ENCODE assay signal across 28 cellular contexts in the genomic region with DNA sequence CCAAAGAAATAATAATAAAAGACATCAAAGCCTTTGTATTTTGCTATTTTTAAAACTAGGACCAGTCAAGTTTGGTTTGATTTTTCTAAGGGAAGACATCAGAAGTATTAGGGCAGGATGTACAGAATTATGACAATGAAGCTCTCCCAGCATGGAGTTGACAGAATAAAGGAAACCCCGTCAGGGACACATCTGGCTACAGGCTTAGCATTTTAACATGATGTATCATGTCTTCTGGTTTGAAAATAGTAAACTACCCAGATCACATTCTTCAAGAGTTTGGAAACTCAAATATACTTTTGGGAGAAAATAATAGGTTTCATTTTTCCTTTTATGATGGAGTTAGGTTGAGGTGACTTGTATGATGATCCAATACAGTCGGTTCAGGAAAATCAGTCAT.
A peak's percentile ranks its signal among the peaks of the same experiment; 100 is the strongest.
DNase-seq lines count a peak whose midpoint lies in the region; ATAC-seq and TF ChIP-seq lines count a peak whose summit lies in the region.
"Had no signal": no experiment of that assay in that cellular context is flagged by ENCODE, and none has a peak within 500 bp of the region (broad histone marks: within the 10 kb centered on the region; RNA-seq: fewer than 3 reads in every experiment).

No MANE protein-coding gene starts in this region.

- in situ Hi-C loops in GM23248 (cut with MboI): no loop called here
- in situ Hi-C loops in astrocyte of the spinal cord (cut with HindIII; ENCODE audit: low sequenced_read_pairs): no loop called here

- no peaks in the 10 kb centered on the region for H4K20me1 ChIP-seq in GM23248 (ENCODE audit: insufficient read depth)

- no peaks in the 10 kb centered on the region for H3K9me3 ChIP-seq in GM23248 (ENCODE audit: low read depth)
- H3K9me3 ChIP-seq: body of pancreas, gastrocnemius medialis, neutrophil, testis had no signal

- no peaks in the 10 kb centered on the region for H3K79me2 ChIP-seq in GM23248 (ENCODE audit: insufficient read depth)
- H3K79me2 ChIP-seq: hepatocyte had no signal

- H3K4me2 ChIP-seq in GM23248 (ENCODE audit: unreplicated experiment): peak overlapping the region; percentile 60
- H3K4me2 ChIP-seq: hepatocyte had no signal

- H3K4me1 ChIP-seq in GM23248 (ENCODE audit: insufficient read depth): peaks cover 15% of the 10 kb centered on the region
- H3K4me1 ChIP-seq: body of pancreas, gastrocnemius medialis, testis had no signal

- no peaks in the 10 kb centered on the region for H3K36me3 ChIP-seq in GM23248 (ENCODE audit: low read depth)
- H3K36me3 ChIP-seq: gastrocnemius medialis, neutrophil had no signal

- DNase-seq in GM23248 (peak; percentile 55), astrocyte of the spinal cord (ENCODE audit: low read depth, low spot score) (peak; percentile 34), foreskin fibroblast (peak; percentile 14 to 17), NCI-H1105 (lab: John Stamatoyannopoulos, UW) (no peak), NCI-H146 treated with DMSO at 0.1 percent for 48 hours (lab: John Stamatoyannopoulos, UW; ENCODE audit: unreplicated experiment) (no peak), NCI-H446 (lab: John Stamatoyannopoulos, UW) (no peak)
- DNase-seq: activated CD4-positive, alpha-beta T cell treated with anti-CD3 and anti-CD28 coated beads for 36 hours; activated CD8-positive, alpha-beta T cell treated with anti-CD3 and anti-CD28 coated beads, Interleukin-2, amount 10 ng/mL, durations not matched to agents 7 days and 5 days; activated effector memory CD4-positive, alpha-beta T cell treated with anti-CD3 and anti-CD28 coated beads, Interleukin-2, amount 50 U/mL, for 16 hours; activated naive CD8-positive, alpha-beta T cell treated with anti-CD3 and anti-CD28 coated beads, Interleukin-2, amount 10 ng/mL, durations not matched to agents 7 days and 5 days; activated T-cell treated with anti-CD3 and anti-CD28 coated beads for 4 hours; AML-193; body of pancreas; CD4-positive, alpha-beta T cell; cerebellar nuclear complex; dorsolateral prefrontal cortex; gastrocnemius medialis; mesendoderm; NCI-H1417; NCI-H2081; RPMI8226; stimulated activated naive CD8-positive, alpha-beta T cell treated with anti-CD3 and anti-CD28 coated beads, Interleukin-15, Interleukin-2, amounts not matched to agents 100 U/mL and 50 U/mL, for 24 hours; T-helper 2 cell; testis had no signal

- peaks cover 8% of the 10 kb centered on the region for H3F3A ChIP-seq in GM23248 (ENCODE audit: insufficient read depth)

- H3K9ac ChIP-seq in GM23248: no peak overlapping the region

- H3K9me2 ChIP-seq in GM23248 (ENCODE audit: insufficient read depth): no peaks in the 10 kb centered on the region

- H2AFZ ChIP-seq in GM23248: peak overlapping the region; percentile 13; the same call in 1 of the 2 replicates
- H2AFZ ChIP-seq: hepatocyte had no signal

- no peak for ATAC-seq in GM18861 (IDR thresholded peaks at IDR 0.05; ENCODE audit: unreplicated experiment)
- ATAC-seq: activated CD4-positive, alpha-beta T cell treated with anti-CD3 and anti-CD28 coated beads for 36 hours; activated CD8-positive, alpha-beta T cell treated with anti-CD3 and anti-CD28 coated beads, Interleukin-2, amount 10 ng/mL, durations not matched to agents 7 days and 5 days; body of pancreas; gastrocnemius medialis; sciatic nerve; stimulated activated naive CD8-positive, alpha-beta T cell treated with anti-CD3 and anti-CD28 coated beads, Interleukin-15, Interleukin-2, amounts not matched to agents 100 U/mL and 50 U/mL, for 24 hours had no signal

- H3K4me3 ChIP-seq in GM23248 (peak overlapping the region; percentile 3; the same call in 1 of the 2 replicates), astrocyte of the spinal cord (ENCODE audit: low read depth, low read length) (no peak overlapping the region), foreskin fibroblast (ENCODE audit: low read depth in 1 of 2, low read length in 2 of 2) (no peak overlapping the region)
- H3K4me3 ChIP-seq: body of pancreas, dorsolateral prefrontal cortex, gastrocnemius medialis, hepatocyte, testis had no signal

- H3K27me3 ChIP-seq in GM23248 (replicated peaks; ENCODE audit: insufficient read depth): no peaks in the 10 kb centered on the region
- H3K27me3 ChIP-seq: body of pancreas, dorsolateral prefrontal cortex, gastrocnemius medialis, hepatocyte, neutrophil, testis had no signal

- 5 to 10% methylated on average over 2 of the region's 2 CpGs for WGBS in GM23248 (ENCODE audit: low coverage in 1 of 2, low lambda C conversion rate in 2 of 2, missing lambda C conversion rate in 2 of 2), 2 experiments

- no peak for TF ChIP-seq CTCF in astrocyte of the spinal cord (IDR thresholded peaks at IDR 0.05; ENCODE audit: low read depth, low read length)
- no peak for TF ChIP-seq CTCF in foreskin fibroblast (IDR thresholded peaks at IDR 0.05; ENCODE audit: low read depth, low read length)

- peak overlapping the region; percentile 30; the same call in 1 of the 2 replicates for H3K27ac ChIP-seq in GM23248
- H3K27ac ChIP-seq: body of pancreas, dorsolateral prefrontal cortex, gastrocnemius medialis, hepatocyte, neutrophil, testis had no signal

Comparison
In these comparisons a context has a peak if more than half of its experiments do, and no peak if none do; other contexts are left out.
1. DNase-seq: peak in GM23248 (single experiment), astrocyte of the spinal cord (single experiment) and foreskin fibroblast (2 of 2); none in NCI-H1105 (single experiment), NCI-H146 treated with DMSO at 0.1 percent for 48 hours (single experiment) and NCI-H446 (0 of 2).